21 cellular contexts compared by ENCODE assay signal in the genomic region with DNA sequence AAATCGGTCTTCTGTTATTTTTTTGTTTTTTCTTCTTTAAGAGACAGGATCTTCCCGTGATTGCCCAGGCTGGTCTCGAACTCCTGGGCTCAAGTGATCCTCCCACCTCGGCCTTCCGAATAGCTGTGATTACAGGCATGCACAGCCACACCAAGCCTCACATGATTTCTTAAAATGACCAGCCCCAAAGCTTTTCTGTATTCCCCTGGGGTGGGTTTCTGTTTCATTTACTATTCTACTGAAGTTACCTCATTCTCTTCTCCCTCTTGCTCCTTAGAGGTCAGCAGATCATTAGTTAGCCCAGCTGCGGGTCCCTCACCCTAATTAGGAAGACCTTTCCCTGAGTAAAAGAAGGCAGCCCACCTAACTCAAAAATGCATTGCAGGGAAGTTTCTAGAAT. TPM values are rescaled to one million over a fixed set of nuclear protein-coding genes. Genes with fewer than 3 reads are reported as not detected.
DNase-seq lines count a peak whose midpoint lies in the region; ATAC-seq and TF ChIP-seq lines count a peak whose summit lies in the region.
"Had no signal": no experiment of that assay in that cellular context is flagged by ENCODE, and none has a peak within 500 bp of the region (broad histone marks: within the 10 kb centered on the region; RNA-seq: fewer than 3 reads in every experiment).

No MANE protein-coding gene starts in this region.

- no peak for TF ChIP-seq EP300 in stomach (IDR thresholded peaks at IDR 0.05)

- H3K4me3 ChIP-seq in stomach (no peak overlapping the region), WERI-Rb-1 (ENCODE audit: low read depth, low read length) (no peak overlapping the region)
- H3K4me3 ChIP-seq: body of pancreas, GM23248, mucosa of descending colon, suprapubic skin had no signal

- peaks cover 51% of the 10 kb centered on the region for H3K36me3 Mint-ChIP-seq in T-helper 1 cell treated with Interleukin-12 subunit alpha and Interleukin-12 subunit beta and Interleukin-4 antibody, amounts not matched to agents 30 μg/mL and 1 μg/mL, for 36 hours (ENCODE audit: low read depth)
- peaks cover 70% of the 10 kb centered on the region for H3K36me3 Mint-ChIP-seq in activated B cell treated with CpG ODN at 0.5 μM for 24 hours (ENCODE audit: low read depth)
- peaks cover 89% of the 10 kb centered on the region for H3K36me3 Mint-ChIP-seq in stimulated activated effector memory CD8-positive, alpha-beta T cell treated with anti-CD3 and anti-CD28 coated beads, Interleukin-12 subunit alpha, Interleukin-12 subunit beta, amount 100 ng/mL, for 72 hours

- ATAC-seq in GM21717 (IDR thresholded peaks at IDR 0.05; ENCODE audit: unreplicated experiment) (peak; percentile 62), activated B cell treated with CpG ODN at 0.5 μM for 24 hours (ENCODE audit: low read depth) (no peak), GM21367 (IDR thresholded peaks at IDR 0.05; ENCODE audit: unreplicated experiment) (no peak)
- no peak for ATAC-seq in stimulated activated effector memory CD8-positive, alpha-beta T cell treated with anti-CD3 and anti-CD28 coated beads, Interleukin-12 subunit alpha, Interleukin-12 subunit beta, amount 100 ng/mL, for 72 hours
- ATAC-seq: activated CD8-positive, alpha-beta T cell treated with anti-CD3 and anti-CD28 coated beads for 36 hours; body of pancreas; effector memory CD8-positive, alpha-beta T cell; SK-N-SH treated with all-trans-retinoic acid at 6 μM for 48 hours had no signal

- H3K4me3 Mint-ChIP-seq in T-helper 1 cell treated with Interleukin-12 subunit alpha and Interleukin-12 subunit beta and Interleukin-4 antibody, amounts not matched to agents 30 μg/mL and 1 μg/mL, for 36 hours, result no peak overlapping the region
- H3K4me3 Mint-ChIP-seq in activated B cell treated with CpG ODN at 0.5 μM for 24 hours, result no peak overlapping the region
- H3K4me3 Mint-ChIP-seq in stimulated activated effector memory CD8-positive, alpha-beta T cell treated with anti-CD3 and anti-CD28 coated beads, Interleukin-12 subunit alpha, Interleukin-12 subunit beta, amount 100 ng/mL, for 72 hours, result no peak overlapping the region
- H3K4me3 Mint-ChIP-seq: activated CD8-positive, alpha-beta T cell treated with anti-CD3 and anti-CD28 coated beads for 36 hours; CD4-positive, CD25-positive, alpha-beta regulatory T cell; effector memory CD8-positive, alpha-beta T cell had no signal

- TF ChIP-seq POLR2A in stomach (IDR thresholded peaks at IDR 0.05), result no peak

- peaks cover 0 to 14% (median 0%) of the 10 kb centered on the region in 4 donors for H3K4me1 ChIP-seq in stomach
- H3K4me1 ChIP-seq: body of pancreas had no signal

- H3K4me1 Mint-ChIP-seq in T-helper 1 cell treated with Interleukin-12 subunit alpha and Interleukin-12 subunit beta and Interleukin-4 antibody, amounts not matched to agents 30 μg/mL and 1 μg/mL, for 36 hours (ENCODE audit: low read depth), result peaks cover 14% of the 10 kb centered on the region
- peaks cover 44% of the 10 kb centered on the region for H3K4me1 Mint-ChIP-seq in activated B cell treated with CpG ODN at 0.5 μM for 24 hours
- no peaks in the 10 kb centered on the region for H3K4me1 Mint-ChIP-seq in stimulated activated effector memory CD8-positive, alpha-beta T cell treated with anti-CD3 and anti-CD28 coated beads, Interleukin-12 subunit alpha, Interleukin-12 subunit beta, amount 100 ng/mL, for 72 hours

- WGBS in stomach, 5 donors, result 78 to 96% (median 91%) methylated on average over 6 of the region's 6 CpGs

- no peaks in the 10 kb centered on the region for H3K9me3 ChIP-seq in stomach
- no peaks in the 10 kb centered on the region for H3K9me3 ChIP-seq in WERI-Rb-1 (ENCODE audit: severe bottlenecking)
- H3K9me3 ChIP-seq: body of pancreas, mucosa of descending colon, suprapubic skin had no signal

- no peaks in the 10 kb centered on the region for H3K27me3 Mint-ChIP-seq in T-helper 1 cell treated with Interleukin-12 subunit alpha and Interleukin-12 subunit beta and Interleukin-4 antibody, amounts not matched to agents 30 μg/mL and 1 μg/mL, for 36 hours (ENCODE audit: low read depth)
- H3K27me3 Mint-ChIP-seq in activated B cell treated with CpG ODN at 0.5 μM for 24 hours, result no peaks in the 10 kb centered on the region
- H3K27me3 Mint-ChIP-seq: activated CD8-positive, alpha-beta T cell treated with anti-CD3 and anti-CD28 coated beads for 36 hours; CD4-positive, CD25-positive, alpha-beta regulatory T cell; effector memory CD8-positive, alpha-beta T cell had no signal

- no peaks in the 10 kb centered on the region for H3K9me3 Mint-ChIP-seq in T-helper 1 cell treated with Interleukin-12 subunit alpha and Interleukin-12 subunit beta and Interleukin-4 antibody, amounts not matched to agents 30 μg/mL and 1 μg/mL, for 36 hours
- H3K9me3 Mint-ChIP-seq in activated B cell treated with CpG ODN at 0.5 μM for 24 hours, result no peaks in the 10 kb centered on the region
- no peaks in the 10 kb centered on the region for H3K9me3 Mint-ChIP-seq in stimulated activated effector memory CD8-positive, alpha-beta T cell treated with anti-CD3 and anti-CD28 coated beads, Interleukin-12 subunit alpha, Interleukin-12 subunit beta, amount 100 ng/mL, for 72 hours
- H3K9me3 Mint-ChIP-seq: activated CD8-positive, alpha-beta T cell treated with anti-CD3 and anti-CD28 coated beads for 36 hours; CD4-positive, CD25-positive, alpha-beta regulatory T cell; effector memory CD8-positive, alpha-beta T cell had no signal

- peak overlapping the region; percentile 60 for H3K27ac Mint-ChIP-seq in T-helper 1 cell treated with Interleukin-12 subunit alpha and Interleukin-12 subunit beta and Interleukin-4 antibody, amounts not matched to agents 30 μg/mL and 1 μg/mL, for 36 hours
- peak overlapping the region; percentile 71 for H3K27ac Mint-ChIP-seq in activated B cell treated with CpG ODN at 0.5 μM for 24 hours
- peak overlapping the region; percentile 67 for H3K27ac Mint-ChIP-seq in stimulated activated effector memory CD8-positive, alpha-beta T cell treated with anti-CD3 and anti-CD28 coated beads, Interleukin-12 subunit alpha, Interleukin-12 subunit beta, amount 100 ng/mL, for 72 hours
- H3K27ac Mint-ChIP-seq: activated CD8-positive, alpha-beta T cell treated with anti-CD3 and anti-CD28 coated beads for 36 hours had no signal

- H3K36me3 ChIP-seq in stomach, result peaks cover 13 to 83% (median 75%) of the 10 kb centered on the region in 4 donors
- H3K36me3 ChIP-seq in WERI-Rb-1, result peaks cover 97% of the 10 kb centered on the region

- intact Hi-C loops in activated B cell treated with CpG ODN at 0.5 μM for 24 hours (cut with micrococcal nuclease), result loop anchor here (1.0 to 2.0 kb wide), 5 partner anchors 11 to 99 kb away; a partner anchor contains a TSS
- intact Hi-C loops in stomach (cut with DNase I; ENCODE audit: low total_unique reads), result no loop called here

- POLR2A ChIA-PET in activated B cell treated with CpG ODN at 0.5 μM for 24 hours (lab: Charles Lee), result interaction anchor here (0.8 to 2.8 kb wide), 9 partner anchors 10 to 266 kb away, joined by 5 to 39 read pairs (median 9); a partner anchor contains a TSS

- no peaks in the 10 kb centered on the region for H3K27me3 ChIP-seq in stomach
- H3K27me3 ChIP-seq in WERI-Rb-1 (ENCODE audit: insufficient read depth, low read depth, severe bottlenecking), result no peaks in the 10 kb centered on the region
- H3K27me3 ChIP-seq: body of pancreas, suprapubic skin had no signal

- CTCF ChIA-PET in activated B cell treated with CpG ODN at 0.5 μM for 24 hours (lab: Charles Lee), result interaction anchor here (0.9 to 3.8 kb wide), 9 partner anchors 10 to 404 kb away, joined by 3 to 40 read pairs (median 7); a partner anchor contains a TSS

- DNase-seq in T-helper 1 cell (no peak), activated B cell treated with CpG ODN at 0.5 μM for 24 hours (no peak), stomach (no peak), WERI-Rb-1 (no peak)
- no peak for DNase-seq in stimulated activated effector memory CD8-positive, alpha-beta T cell treated with anti-CD3 and anti-CD28 coated beads, Interleukin-12 subunit alpha, Interleukin-12 subunit beta, amount 100 ng/mL, for 72 hours (ENCODE audit: low spot score in 2 of 2)
- DNase-seq: activated CD8-positive, alpha-beta T cell treated with anti-CD3 and anti-CD28 coated beads for 36 hours; activated gamma-delta T cell; CD4-positive, CD25-positive, alpha-beta regulatory T cell; effector memory CD8-positive, alpha-beta T cell; GM23248; left cardiac atrium; NCI-H1694 treated with DMSO at 0.1 percent for 48 hours; NCI-H510A treated with DMSO at 0.1 percent for 48 hours had no signal

- H3K27ac ChIP-seq in stomach, result peak overlapping the region in 1 of 5 donors; percentile 8
- no peak overlapping the region for H3K27ac ChIP-seq in WERI-Rb-1
- H3K27ac ChIP-seq: 22Rv1, GM23248, suprapubic skin had no signal

- TF ChIP-seq CTCF in activated B cell treated with CpG ODN at 0.5 μM for 24 hours (IDR thresholded peaks at IDR 0.05) (no peak), stomach (IDR thresholded peaks at IDR 0.05) (no peak), WERI-Rb-1 (IDR thresholded peaks at IDR 0.05; ENCODE audit: low read depth, low read length) (no peak)

RNA-seq across cellular contexts. Expression of a gene that starts 27.6 kb away (rescaled TPM):
- total RNA-seq in activated B cell treated with CpG ODN at 0.5 μM for 24 hours (32.1 and 35.4 TPM in 2 replicates), stomach (10 to 100 TPM in 2 of 5 donors, 1 to 10 TPM in 3; 1.3 to 30.1 (median 8.3) TPM)
- polyA plus RNA-seq in stomach, result 1 to 10 TPM; 2.7 to 6.5 (median 6.2) TPM

RNA-seq across cellular contexts. Expression of a gene that starts 39.4 kb away (rescaled TPM):
- total RNA-seq in activated B cell treated with CpG ODN at 0.5 μM for 24 hours, result 16.6 and 17.9 TPM in 2 replicates
- total RNA-seq in stomach, result 10 to 100 TPM; 13.6 to 39.7 (median 25.8) TPM
- 1 to 10 TPM; 4.8 to 5.4 (median 4.9) TPM for polyA plus RNA-seq in stomach
